ENCODE assay signal across 17 cellular contexts in the genomic region with DNA sequence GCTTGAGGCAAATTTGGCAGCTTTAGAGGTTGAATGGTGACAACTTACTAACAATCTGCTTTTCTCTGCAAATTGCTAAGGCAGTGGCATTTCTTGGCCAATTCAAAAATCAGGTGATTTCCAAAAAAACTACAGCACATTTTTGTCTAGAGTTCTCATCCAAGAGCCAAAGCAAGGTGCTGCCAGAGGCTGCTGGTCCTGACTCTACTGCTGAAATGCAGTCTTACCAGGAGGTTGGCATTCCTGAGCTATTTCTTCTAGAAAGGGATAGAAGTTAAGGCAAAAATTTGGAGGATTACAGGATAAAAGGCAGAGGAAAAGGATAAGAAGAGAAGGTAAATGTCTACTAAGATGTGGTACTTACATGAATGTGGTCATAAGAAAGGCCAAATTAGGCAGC.
A peak's percentile ranks its signal among the peaks of the same experiment; 100 is the strongest.
DNase-seq lines count a peak whose midpoint lies in the region; ATAC-seq and TF ChIP-seq lines count a peak whose summit lies in the region.
"Had no signal": no experiment of that assay in that cellular context is flagged by ENCODE, and none has a peak within 500 bp of the region (broad histone marks: within the 10 kb centered on the region; RNA-seq: fewer than 3 reads in every experiment).

No MANE protein-coding gene starts in this region.

- H3K9me2 ChIP-seq in GM23338 (ENCODE audit: insufficient read depth), result peaks cover 4% of the 10 kb centered on the region; the same call in 1 of the 2 replicates

- no peak overlapping the region for H3K4me3 Mint-ChIP-seq in GM23338
- H3K4me3 Mint-ChIP-seq: CD14-positive monocyte; CD4-positive, alpha-beta memory T cell; CD4-positive, CD25-positive, alpha-beta regulatory T cell; CD8-positive, alpha-beta memory T cell had no signal

- H3K36me3 ChIP-seq in GM23338 (ENCODE audit: insufficient read depth), result no peaks in the 10 kb centered on the region
- no peaks in the 10 kb centered on the region for H3K36me3 ChIP-seq in mesendoderm (ENCODE audit: control insufficient read depth, insufficient read depth, low read length)
- H3K36me3 ChIP-seq: BE2C, BLaER1 had no signal

- no peak for ATAC-seq in GM23338
- ATAC-seq in GM21367 (IDR thresholded peaks at IDR 0.05; ENCODE audit: unreplicated experiment), result no peak
- ATAC-seq: GM12878 had no signal

- peaks cover 7% of the 10 kb centered on the region for H3K4me1 Mint-ChIP-seq in GM23338
- H3K4me1 Mint-ChIP-seq: CD14-positive monocyte; CD4-positive, alpha-beta memory T cell; CD8-positive, alpha-beta memory T cell had no signal

- H3K27ac ChIP-seq in GM23338 (ENCODE audit: low read depth), result no peak overlapping the region
- H3K27ac ChIP-seq in mesendoderm (ENCODE audit: low read depth, low read length), result no peak overlapping the region
- H3K27ac ChIP-seq: BLaER1 had no signal

- H3K9ac ChIP-seq in mesendoderm (ENCODE audit: low read length), result no peak overlapping the region
- H3K9ac ChIP-seq: BLaER1 had no signal

- no peak overlapping the region for H2AK5ac ChIP-seq in mesendoderm (ENCODE audit: low read length)

- H3K4me3 ChIP-seq in GM23338 (no peak overlapping the region), mesendoderm (ENCODE audit: low read length) (no peak overlapping the region)
- H3K4me3 ChIP-seq: BLaER1, GM12878 had no signal

- no peak overlapping the region for H3K4me2 ChIP-seq in GM23338
- no peak overlapping the region for H3K4me2 ChIP-seq in mesendoderm (ENCODE audit: low read length)
- H3K4me2 ChIP-seq: BLaER1 had no signal

- no peaks in the 10 kb centered on the region for H3K27me3 ChIP-seq in GM23338 (ENCODE audit: insufficient read depth)
- H3K27me3 ChIP-seq in mesendoderm (ENCODE audit: insufficient read depth, low read length, poor library complexity), result no peaks in the 10 kb centered on the region
- H3K27me3 ChIP-seq: BE2C, BLaER1 had no signal

- H3K4me1 ChIP-seq in GM23338 (ENCODE audit: insufficient read depth), result peaks cover 14% of the 10 kb centered on the region
- H3K4me1 ChIP-seq in mesendoderm (ENCODE audit: control insufficient read depth, low read depth, low read length), result no peaks in the 10 kb centered on the region
- H3K4me1 ChIP-seq: BE2C, BLaER1 had no signal

- H3K4ac ChIP-seq in mesendoderm (ENCODE audit: low read depth, low read length), result no peak overlapping the region

- H3K79me2 ChIP-seq in GM23338 (replicated peaks; ENCODE audit: insufficient read depth) (no peaks in the 10 kb centered on the region), mesendoderm (ENCODE audit: control insufficient read depth, insufficient read depth, low read length) (no peaks in the 10 kb centered on the region)

- H3K27me3 Mint-ChIP-seq in GM23338 (ENCODE audit: insufficient read depth, low read depth, poor library complexity), result no peaks in the 10 kb centered on the region

- H2AFZ ChIP-seq in GM23338, result peak overlapping the region; percentile 67; the same call in 1 of the 2 replicates

- H3K79me1 ChIP-seq in mesendoderm (ENCODE audit: low read length), result no peaks in the 10 kb centered on the region

- no peak overlapping the region for H2BK120ac ChIP-seq in mesendoderm (ENCODE audit: low read depth, low read length)

- H3K9me3 Mint-ChIP-seq in GM23338, result no peaks in the 10 kb centered on the region
- H3K9me3 Mint-ChIP-seq: CD4-positive, alpha-beta memory T cell; CD8-positive, alpha-beta memory T cell had no signal

- no peaks in the 10 kb centered on the region for H3K36me3 Mint-ChIP-seq in GM23338 (ENCODE audit: low read depth)
- H3K36me3 Mint-ChIP-seq: CD14-positive monocyte; CD4-positive, alpha-beta memory T cell; CD4-positive, CD25-positive, alpha-beta regulatory T cell; CD8-positive, alpha-beta memory T cell had no signal

- H2BK5ac ChIP-seq in mesendoderm (ENCODE audit: low read length), result no peak overlapping the region

- H3K18ac ChIP-seq in mesendoderm (ENCODE audit: low read length), result no peak overlapping the region

- H3F3A ChIP-seq in GM23338 (replicated peaks; ENCODE audit: low read depth), result no peaks in the 10 kb centered on the region

- no peak overlapping the region for H4K5ac ChIP-seq in mesendoderm (ENCODE audit: low read length)

- H3K23ac ChIP-seq in mesendoderm (ENCODE audit: low read length), result no peak overlapping the region

- H3K56ac ChIP-seq in mesendoderm (ENCODE audit: low read length), result no peak overlapping the region

- no peak overlapping the region for H2BK15ac ChIP-seq in mesendoderm (replicated peaks; ENCODE audit: low read depth)

- no peak overlapping the region for H3K27ac Mint-ChIP-seq in GM23338
- H3K27ac Mint-ChIP-seq: CD14-positive monocyte; CD4-positive, alpha-beta memory T cell; CD4-positive, CD25-positive, alpha-beta regulatory T cell; CD8-positive, alpha-beta memory T cell had no signal

- H4K20me1 ChIP-seq in GM23338 (replicated peaks; ENCODE audit: insufficient read depth), result no peaks in the 10 kb centered on the region
- H4K20me1 ChIP-seq: BLaER1 had no signal

- TF ChIP-seq CTCF in GM23338 (conservative IDR thresholded peaks at IDR 0.05; ENCODE audit: low read depth in 2 of 2), result no peak

- no peak overlapping the region for H4K8ac ChIP-seq in mesendoderm (ENCODE audit: low read depth, low read length)

- peak; percentile 12 for DNase-seq in GM23338 (ENCODE audit: low spot score)
- DNase-seq in mesendoderm, result peak; percentile 16
- no peak for DNase-seq in D341Med (ENCODE audit: low spot score)
- no peak for DNase-seq in NCI-H2196 treated with DMSO at 0.1 percent for 48 hours (lab: John Stamatoyannopoulos, UW; ENCODE audit: unreplicated experiment)
- DNase-seq: 8988T; ACHN; BE2C; CD4-positive, alpha-beta memory T cell; CD4-positive, CD25-positive, alpha-beta regulatory T cell; CD8-positive, alpha-beta memory T cell; COR-L47; DMS79 treated with DMSO at 0.1 percent for 48 hours; GF-D8 had no signal

TF ChIP-seq in GM23338, 12 proteins besides CTCF, POLR2A, EP300 and RAD21:
- TF ChIP-seq EZH2phosphoT487 (IDR thresholded peaks at IDR 0.05; ENCODE audit: unreplicated experiment), result no peak

Comparison
In these comparisons a context has a peak if more than half of its experiments do, and no peak if none do; other contexts are left out.
1. DNase-seq: peak in GM23338 (single experiment) and mesendoderm (single experiment); none in D341Med (single experiment) and NCI-H2196 treated with DMSO at 0.1 percent for 48 hours (single experiment).